In the genomic region with DNA sequence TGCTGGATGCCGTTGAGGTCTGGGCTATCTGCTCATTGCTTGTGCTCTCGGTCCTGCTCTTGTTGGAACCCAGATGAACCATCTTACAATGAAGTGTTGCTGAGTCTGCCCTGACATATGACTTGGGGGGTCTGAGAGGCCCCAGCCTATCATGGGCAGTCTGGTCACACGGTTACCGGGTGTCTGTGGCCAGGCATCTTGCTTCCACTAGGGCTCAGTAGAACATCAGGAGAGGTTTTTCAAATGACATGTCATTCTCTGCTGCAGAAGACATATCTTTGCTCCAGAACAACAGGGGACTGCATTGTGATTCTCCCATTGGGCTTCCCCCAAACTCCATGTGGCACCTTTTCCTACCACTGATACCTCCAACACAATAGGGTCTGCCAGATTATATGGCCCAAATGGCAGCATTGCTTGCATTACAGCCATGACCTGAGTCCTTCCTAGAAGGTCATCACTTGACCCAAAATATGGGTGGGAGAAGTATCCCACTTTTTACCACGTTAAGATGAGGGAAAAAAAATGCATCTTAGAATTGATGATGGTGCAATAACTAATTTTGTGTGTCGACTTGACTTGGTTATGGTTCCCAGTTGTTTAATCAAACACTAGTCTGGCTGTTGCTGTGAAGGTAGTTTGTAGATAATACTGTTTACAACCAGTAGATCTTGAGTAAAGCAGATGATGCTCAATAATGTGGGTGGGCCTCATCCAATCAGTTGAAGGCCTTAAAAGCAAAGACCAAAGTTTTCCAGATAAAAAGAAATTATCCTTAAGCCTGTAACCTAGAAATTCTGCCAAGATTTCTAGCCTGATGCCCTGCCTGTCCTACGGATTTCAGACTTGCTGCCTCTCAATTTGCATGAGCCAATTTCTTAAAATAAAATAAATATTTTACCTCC, we compare ENCODE assay signal across 29 cellular contexts.
DNase-seq lines count a peak whose midpoint lies in the region; ATAC-seq, FAIRE-seq and TF ChIP-seq lines count a peak whose summit lies in the region.
"Had no signal": no experiment of that assay in that cellular context is flagged by ENCODE, and none has a peak within 500 bp of the region (broad histone marks: within the 10 kb centered on the region; RNA-seq: fewer than 3 reads in every experiment).

No MANE protein-coding gene starts in this region.

- DNase-seq in HepG2 (ENCODE audit: low spot score), result no peak
- DNase-seq in right lobe of liver, result no peak
- peak; percentile 24 for DNase-seq in OCI-LY7 (ENCODE audit: low spot score)
- no peak for DNase-seq in SJCRH30
- DNase-seq in aorta, result no peak
- DNase-seq in NCI-H82 (lab: John Stamatoyannopoulos, UW), result no peak
- DNase-seq: activated CD4-positive, alpha-beta memory T cell treated with anti-CD3 and anti-CD28 coated beads, Interleukin-2, amount 10 ng/mL, durations not matched to agents 7 days and 5 days; activated naive CD4-positive, alpha-beta T cell; activated T-cell treated with anti-CD3 and anti-CD28 coated beads, Interleukin-2, amount 50 U/mL, for 1 hour; BE2C; Caco-2; central memory CD4-positive, alpha-beta T cell; foreskin melanocyte; H9; hypothalamus; Karpas-422; naive B cell; NCI-H1105; NCI-H2107; NCI-H524 treated with DMSO at 0.1 percent for 48 hours; OCI-M1; pancreas; stimulated activated naive CD4-positive, alpha-beta T cell treated with Interleukin-2 at 50 U/mL for 16 hours; T-helper 2 cell had no signal

- no peaks in the 10 kb centered on the region for H3K9me2 ChIP-seq in OCI-LY7 (ENCODE audit: insufficient read depth, low read length)

- H3K27ac ChIP-seq in HepG2 (ENCODE audit: extremely low read length, insufficient read depth, low read length) (no peak overlapping the region), right lobe of liver (no peak overlapping the region), OCI-LY7 (ENCODE audit: low read depth, low read length, poor library complexity, severe bottlenecking) (no peak overlapping the region), SJCRH30 (no peak overlapping the region), aorta (ENCODE audit: low read depth in 1 of 2, low read length in 2 of 2) (no peak overlapping the region)
- H3K27ac ChIP-seq: pancreas, SJSA1 had no signal

- no peak for TF ChIP-seq EP300 in HepG2 (IDR thresholded peaks at IDR 0.05; ENCODE audit: low read depth in 2 of 2, low read length in 2 of 2)
- no peak for TF ChIP-seq EP300 in HepG2 (CRISPR knock-in tag; IDR thresholded peaks at IDR 0.05; ENCODE audit: borderline replicate concordance)

- TF ChIP-seq RAD21 in HepG2 (CRISPR knock-in tag; IDR thresholded peaks at IDR 0.05), result no peak

- no TSS peak for BruUV-seq in HepG2 (replicated peaks; lab: Mats Ljungman, UMichigan)
- BruUV-seq in OCI-LY7 (replicated peaks; lab: Mats Ljungman, UMichigan), result no TSS peak

- H3K9me3 ChIP-seq in HepG2 (ENCODE audit: low read length) (no peaks in the 10 kb centered on the region), right lobe of liver (no peaks in the 10 kb centered on the region), OCI-LY7 (ENCODE audit: low read length) (no peaks in the 10 kb centered on the region), SJCRH30 (replicated peaks) (no peaks in the 10 kb centered on the region; the same call in 1 of the 2 replicates), aorta (ENCODE audit: control insufficient read depth, low read length) (no peaks in the 10 kb centered on the region)
- H3K9me3 ChIP-seq: BE2C, Caco-2, pancreas, SJSA1 had no signal

- TF ChIP-seq POLR2A in HepG2 (IDR thresholded peaks at IDR 0.05; ENCODE audit: insufficient read depth in 1 of 2, low read depth in 2 of 2, low read length in 2 of 2) (no peak), right lobe of liver (IDR thresholded peaks at IDR 0.05) (no peak)

- FAIRE-seq in HepG2 (lab: Jason Lieb, UNC), result no peak
- FAIRE-seq: keratinocyte, pancreas had no signal

- H3K36me3 ChIP-seq in HepG2 (replicated peaks in 1 of 2; ENCODE audit: control insufficient read depth in 1 of 2, insufficient read depth in 2 of 2, low read length in 2 of 2), result no peaks in the 10 kb centered on the region
- H3K36me3 ChIP-seq in right lobe of liver, result no peaks in the 10 kb centered on the region
- no peaks in the 10 kb centered on the region for H3K36me3 ChIP-seq in OCI-LY7 (ENCODE audit: insufficient read depth, low read length)
- no peaks in the 10 kb centered on the region for H3K36me3 ChIP-seq in SJCRH30
- no peaks in the 10 kb centered on the region for H3K36me3 ChIP-seq in aorta (ENCODE audit: control insufficient read depth in 1 of 2, insufficient read depth in 2 of 2, low read length in 1 of 2)
- H3K36me3 ChIP-seq: BE2C, pancreas, SJSA1 had no signal

- no peak overlapping the region for H3K9ac ChIP-seq in HepG2 (ENCODE audit: insufficient read depth, low read depth, low read length)

- H3K4me1 ChIP-seq in HepG2 (ENCODE audit: insufficient read depth, low read length) (peaks cover 8% of the 10 kb centered on the region; the same call in 1 of the 2 replicates), right lobe of liver (peaks cover 0 to 5% (median 0%) of the 10 kb centered on the region in 4 donors), OCI-LY7 (ENCODE audit: insufficient read depth, low read length, poor library complexity, severe bottlenecking) (no peaks in the 10 kb centered on the region), SJCRH30 (no peaks in the 10 kb centered on the region), aorta (ENCODE audit: control insufficient read depth in 1 of 2, insufficient read depth in 2 of 2, low read length in 2 of 2) (no peaks in the 10 kb centered on the region)
- H3K4me1 ChIP-seq: BE2C, Caco-2, pancreas, SJSA1 had no signal

- H3K79me2 ChIP-seq in HepG2 (ENCODE audit: insufficient read depth, low read length) (no peaks in the 10 kb centered on the region), OCI-LY7 (ENCODE audit: insufficient read depth, low read depth, low read length) (no peaks in the 10 kb centered on the region)

- WGBS in HepG2 (ENCODE audit: low lambda C conversion rate), result 22% methylated on average over 7 of the region's 7 CpGs
- WGBS in right lobe of liver (ENCODE audit: insufficient coverage, low coverage, low lambda C conversion rate, missing lambda C conversion rate), result 69% methylated on average over 4 of the region's 7 CpGs
- WGBS in aorta, 2 donors, result 81 to 82% methylated on average over 7 of the region's 7 CpGs

- TF ChIP-seq CTCF in HepG2 (CRISPR knock-in tag; IDR thresholded peaks at IDR 0.05) (no peak), right lobe of liver (IDR thresholded peaks at IDR 0.05) (no peak), OCI-LY7 (conservative IDR thresholded peaks at IDR 0.05; ENCODE audit: low read length) (peak; percentile 47; the same call in 1 of the 2 replicates)

- no peaks in the 10 kb centered on the region for H4K20me1 ChIP-seq in HepG2 (ENCODE audit: insufficient read depth, low read length)
- H4K20me1 ChIP-seq in OCI-LY7 (ENCODE audit: insufficient read depth, low read length), result no peaks in the 10 kb centered on the region

- no peak overlapping the region for H3K4me2 ChIP-seq in HepG2 (ENCODE audit: low read depth, low read length)
- H3K4me2 ChIP-seq in OCI-LY7 (ENCODE audit: low read length), result no peak overlapping the region

- no peak overlapping the region for H2AFZ ChIP-seq in HepG2 (ENCODE audit: low read length)
- no peak overlapping the region for H2AFZ ChIP-seq in OCI-LY7 (ENCODE audit: low read length)

- peaks cover 0 to 3% of the 10 kb centered on the region in 2 experiments; a peak in 2 of 5 replicates for H3K27me3 ChIP-seq in HepG2 (ENCODE audit: control insufficient read depth in 1 of 2, insufficient read depth in 2 of 2, low read length in 2 of 2)
- no peaks in the 10 kb centered on the region for H3K27me3 ChIP-seq in right lobe of liver
- H3K27me3 ChIP-seq in SJCRH30, result no peaks in the 10 kb centered on the region
- no peaks in the 10 kb centered on the region for H3K27me3 ChIP-seq in aorta (ENCODE audit: control insufficient read depth in 1 of 2, insufficient read depth in 2 of 2, low read length in 1 of 2)
- H3K27me3 ChIP-seq: BE2C, pancreas, SJSA1 had no signal

- in situ Hi-C loops in HepG2 (cut with HindIII; ENCODE audit: extremely low pct_ligation_motif_present, low pct_unique_long_range_greater_than_20kb), result no loop called here

- no peak overlapping the region for H3K4me3 ChIP-seq in HepG2 (replicated peaks in 1 of 3; ENCODE audit: insufficient read depth in 1 of 3, low read depth in 2 of 3, low read length in 3 of 3)
- H3K4me3 ChIP-seq in right lobe of liver, result no peak overlapping the region
- no peak overlapping the region for H3K4me3 ChIP-seq in OCI-LY7 (ENCODE audit: low read depth, low read length, poor library complexity, severe bottlenecking)
- H3K4me3 ChIP-seq in SJCRH30, result no peak overlapping the region
- no peak overlapping the region for H3K4me3 ChIP-seq in aorta (ENCODE audit: low read length in 2 of 2)
- H3K4me3 ChIP-seq: pancreas, SJSA1 had no signal

- CTCF ChIA-PET in HepG2 (lab: Yijun Ruan, JAX; ENCODE audit: low intra/inter-chr PET ratio, low total read pairs), result no interaction called here
- CTCF ChIA-PET in OCI-LY7 (lab: Charles Lee; ENCODE audit: unreplicated experiment), result no interaction called here

- POLR2A ChIA-PET in HepG2 (lab: Yijun Ruan, JAX), result no interaction called here
- POLR2A ChIA-PET in OCI-LY7 (lab: Charles Lee), result interaction anchor here (0.6 kb wide), 1 partner anchor 1641 kb away, joined by 4 read pairs; no protein-coding TSS in a partner anchor

- intact Hi-C loops in HepG2 (cut with micrococcal nuclease; ENCODE audit: unreplicated experiment) (no loop called here), right lobe of liver (cut with DNase I) (no loop called here), OCI-LY7 (cut with micrococcal nuclease; ENCODE audit: unreplicated experiment) (loop anchor here (1.0 kb wide), 1 partner anchor 301 kb away; no protein-coding TSS in a partner anchor), aorta (cut with DNase I) (no loop called here)

- ATAC-seq in HepG2, result peak; percentile 32; the same call in 1 of the 3 replicates
- no peak for ATAC-seq in right lobe of liver
- peak; percentile 63 for ATAC-seq in GM21723 (IDR thresholded peaks at IDR 0.05; ENCODE audit: unreplicated experiment)
- no peak for ATAC-seq in aorta (ENCODE audit: low FRiP score)
- no peak for ATAC-seq in GM21526 (IDR thresholded peaks at IDR 0.05; ENCODE audit: low FRiP score, unreplicated experiment)
- ATAC-seq: pancreas, WTC11 had no signal

TF ChIP-seq in HepG2, 621 proteins besides CTCF, POLR2A, EP300 and RAD21:
- TF ChIP-seq HNRNPL (IDR thresholded peaks at IDR 0.05; ENCODE audit: low read depth, low read length) (no peak), MAFF (IDR thresholded peaks at IDR 0.05; ENCODE audit: low read depth, low read length) (peak; percentile 37), MAFK (conservative IDR thresholded peaks at IDR 0.05 in 1 of 2, IDR thresholded peaks at IDR 0.05 in 1 of 2; ENCODE audit: low read length in 2 of 2) (peak; percentile 43 to 60; a peak in 3 of 4 replicates), PHF5A (CRISPR knock-in tag; IDR thresholded peaks at IDR 0.05; ENCODE audit: low read depth, unreplicated experiment) (no peak), KLF6 (CRISPR knock-in tag; IDR thresholded peaks at IDR 0.05) (no peak)

Comparison
In these comparisons a context has a peak if more than half of its experiments do, and no peak if none do; other contexts are left out.
1. ATAC-seq: peak in HepG2 (single experiment) and GM21723 (single experiment); none in right lobe of liver (0 of 4), aorta (single experiment) and GM21526 (single experiment).